Comparison of ENCODE assay signal across 1 cellular context in genomic region chr5:59356813-59357381, GRCh38.
TF ChIP-seq lines count a peak whose summit lies in the region.

No MANE protein-coding gene starts in this region.

TF ChIP-seq in HEK293, 187 proteins besides CTCF, POLR2A, EP300 and RAD21 (continued from another document):
- TF ChIP-seq ZNF18 (tag by site-specific recombination; IDR thresholded peaks at IDR 0.05) (peak; percentile 87), ZNF560 (tag by site-specific recombination; IDR thresholded peaks at IDR 0.05; ENCODE audit: borderline replicate concordance) (no peak), ZNF585B (tag by site-specific recombination; IDR thresholded peaks at IDR 0.05) (no peak), WT1 (tag by site-specific recombination; IDR thresholded peaks at IDR 0.05) (peak; percentile 67), ZBTB17 (tag by site-specific recombination; IDR thresholded peaks at IDR 0.05) (peak; percentile 7; the same call in 1 of the 2 replicates), SCRT2 (tag by site-specific recombination; IDR thresholded peaks at IDR 0.05) (peak; percentile 93), ZSCAN5A (tag by site-specific recombination; IDR thresholded peaks at IDR 0.05) (no peak), SCRT1 (tag by site-specific recombination; IDR thresholded peaks at IDR 0.05; ENCODE audit: borderline replicate concordance) (peak; percentile 87; the same call in 1 of the 2 replicates), ZNF600 (tag by site-specific recombination; IDR thresholded peaks at IDR 0.05) (peak; percentile 20; the same call in 1 of the 2 replicates), SP3 (tag by site-specific recombination; IDR thresholded peaks at IDR 0.05) (no peak), ZNF394 (tag by site-specific recombination; IDR thresholded peaks at IDR 0.05; ENCODE audit: borderline replicate concordance) (no peak), ZBTB20 (tag by site-specific recombination; IDR thresholded peaks at IDR 0.05) (peak; percentile 56; the same call in 1 of the 2 replicates)
